23 cellular contexts compared by ENCODE assay signal in genomic region chrX:130887392-130887791, GRCh38.
DNase-seq lines count a peak whose midpoint lies in the region; ATAC-seq and TF ChIP-seq lines count a peak whose summit lies in the region.
"Had no signal": no experiment of that assay in that cellular context is flagged by ENCODE, and none has a peak within 500 bp of the region (broad histone marks: within the 10 kb centered on the region; RNA-seq: fewer than 3 reads in every experiment).

No MANE protein-coding gene starts in this region.

- peaks cover 52% of the 10 kb centered on the region for H3K4me1 Mint-ChIP-seq in nephron
- H3K4me1 Mint-ChIP-seq: stimulated activated effector memory CD8-positive, alpha-beta T cell treated with anti-CD3 and anti-CD28 coated beads, Interleukin-12 subunit alpha, Interleukin-12 subunit beta, amount 100 ng/mL, for 72 hours had no signal

- H3K4me3 Mint-ChIP-seq in nephron = peak overlapping the region; percentile 68 to 85 (median 75)
- H3K4me3 Mint-ChIP-seq: activated T-cell treated with anti-CD3 and anti-CD28 coated beads, Interleukin-2, amount 50 U/mL, for 24 hours; stimulated activated effector memory CD8-positive, alpha-beta T cell treated with anti-CD3 and anti-CD28 coated beads, Interleukin-12 subunit alpha, Interleukin-12 subunit beta, amount 100 ng/mL, for 72 hours; T-helper 2 cell treated with Interferon-gamma antibody and Interleukin-4, amounts not matched to agents 5 μg/mL and 100 μg/mL, for 36 hours had no signal

- H3K9me3 Mint-ChIP-seq in nephron = no peaks in the 10 kb centered on the region
- H3K9me3 Mint-ChIP-seq: activated T-cell treated with anti-CD3 and anti-CD28 coated beads, Interleukin-2, amount 50 U/mL, for 24 hours; naive thymus-derived CD4-positive, alpha-beta T cell; stimulated activated effector memory CD8-positive, alpha-beta T cell treated with anti-CD3 and anti-CD28 coated beads, Interleukin-12 subunit alpha, Interleukin-12 subunit beta, amount 100 ng/mL, for 72 hours; T-helper 2 cell treated with Interferon-gamma antibody and Interleukin-4, amounts not matched to agents 5 μg/mL and 100 μg/mL, for 36 hours had no signal

- no peaks in the 10 kb centered on the region for H3K36me3 Mint-ChIP-seq in nephron (ENCODE audit: low read depth)
- H3K36me3 Mint-ChIP-seq: stimulated activated effector memory CD8-positive, alpha-beta T cell treated with anti-CD3 and anti-CD28 coated beads, Interleukin-12 subunit alpha, Interleukin-12 subunit beta, amount 100 ng/mL, for 72 hours had no signal

- TF ChIP-seq CTCF in nephron (IDR thresholded peaks at IDR 0.05; ENCODE audit: unreplicated experiment in 3 of 3) = no peak
- TF ChIP-seq CTCF in GM13977 (IDR thresholded peaks at IDR 0.05; ENCODE audit: extremely low read depth, insufficient read depth, missing control alignments) = no peak

- peaks cover 4% of the 10 kb centered on the region for H3K27me3 Mint-ChIP-seq in nephron (ENCODE audit: low read depth)
- H3K27me3 Mint-ChIP-seq: naive thymus-derived CD4-positive, alpha-beta T cell had no signal

- peak; percentile 68 for DNase-seq in DMS79 treated with DMSO at 0.1 percent for 48 hours (lab: John Stamatoyannopoulos, UW)
- DNase-seq in NCI-H1436 (lab: John Stamatoyannopoulos, UW) = peak; percentile 63
- DNase-seq in NCI-H524 (lab: John Stamatoyannopoulos, UW) = peak; percentile 67 to 95
- DNase-seq in GM13977 (ENCODE audit: low spot score) = no peak
- DNase-seq: activated CD4-positive, alpha-beta T cell treated with anti-CD3 and anti-CD28 coated beads for 4 hours; activated T-cell treated with anti-CD3 and anti-CD28 coated beads, Interleukin-2, amount 50 U/mL, for 24 hours; body of pancreas; effector memory CD4-positive, alpha-beta T cell; EL; foreskin keratinocyte; HCEC 1CT; left lung; naive thymus-derived CD4-positive, alpha-beta T cell; ovary; Peyer's patch; spleen; stimulated activated CD4-positive, alpha-beta T cell treated with anti-CD3 and anti-CD28 coated beads, Interleukin-2, amount 100 ng/mL, for 48 hours; uterus had no signal

- peak overlapping the region; percentile 71 to 88 (median 75) for H3K27ac Mint-ChIP-seq in nephron
- H3K27ac Mint-ChIP-seq: activated T-cell treated with anti-CD3 and anti-CD28 coated beads, Interleukin-2, amount 50 U/mL, for 24 hours; stimulated activated effector memory CD8-positive, alpha-beta T cell treated with anti-CD3 and anti-CD28 coated beads, Interleukin-12 subunit alpha, Interleukin-12 subunit beta, amount 100 ng/mL, for 72 hours; T-helper 2 cell treated with Interferon-gamma antibody and Interleukin-4, amounts not matched to agents 5 μg/mL and 100 μg/mL, for 36 hours had no signal

- in situ Hi-C loops in GM13977 (cut with MboI; ENCODE audit: low pct_unique_long_range_greater_than_20kb, low sequenced_read_pairs, unreplicated experiment) = no loop called here

- ATAC-seq in GM18511 (IDR thresholded peaks at IDR 0.05; ENCODE audit: unreplicated experiment) = no peak
- no peak for ATAC-seq in GM18502 (IDR thresholded peaks at IDR 0.05; ENCODE audit: poor library complexity, unreplicated experiment)
- ATAC-seq: body of pancreas; foreskin keratinocyte; left lung; naive thymus-derived CD4-positive, alpha-beta T cell; stimulated activated effector memory CD8-positive, alpha-beta T cell treated with anti-CD3 and anti-CD28 coated beads, Interleukin-12 subunit alpha, Interleukin-12 subunit beta, amount 100 ng/mL, for 72 hours had no signal
